13 cellular contexts compared by ENCODE assay signal in the genomic region with DNA sequence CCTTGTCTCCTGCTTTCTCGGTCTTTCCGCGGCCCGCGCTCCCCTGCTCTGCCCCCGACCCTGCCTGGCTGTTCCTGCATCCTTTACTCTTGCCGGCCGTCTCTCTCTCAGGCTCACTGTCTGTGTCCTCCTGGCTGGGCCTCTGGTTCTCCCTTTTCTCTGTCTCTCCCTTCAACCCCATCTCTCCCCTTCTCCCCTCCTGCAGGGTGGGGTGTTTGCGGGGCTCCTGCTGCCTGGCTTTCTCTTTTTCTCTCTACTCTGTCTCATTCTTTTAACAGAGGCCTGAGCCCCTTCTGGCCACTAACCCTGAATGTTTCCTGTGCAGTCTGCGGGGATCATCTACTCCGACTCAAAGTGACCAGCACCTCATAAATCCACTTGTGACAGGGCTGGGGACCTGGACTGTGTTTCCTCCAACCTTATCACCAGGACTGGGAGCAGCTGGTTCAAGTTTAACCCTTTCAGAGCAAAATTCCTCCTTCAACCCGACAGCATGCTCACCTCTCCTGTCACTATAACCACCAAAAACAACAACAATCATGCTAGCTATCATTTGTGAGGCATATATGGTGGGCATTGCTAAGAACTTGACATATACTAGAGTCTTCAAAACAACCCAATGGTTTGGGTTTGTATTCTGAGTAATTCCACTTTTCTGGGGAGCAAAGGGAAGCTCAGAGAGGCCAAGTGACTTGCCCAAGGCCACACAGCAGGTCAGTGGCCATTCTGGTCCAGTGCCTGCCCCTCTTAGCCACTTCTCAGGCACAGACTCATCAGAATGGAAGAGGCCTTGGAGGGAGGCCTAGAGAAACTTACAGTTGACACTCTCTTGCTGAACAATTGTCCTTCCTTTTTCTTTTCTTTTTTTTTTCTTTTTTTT. TPM values are rescaled to one million over a fixed set of nuclear protein-coding genes. Genes with fewer than 3 reads are reported as not detected.
DNase-seq lines count a peak whose midpoint lies in the region; TF ChIP-seq lines count a peak whose summit lies in the region.
"Had no signal": no experiment of that assay in that cellular context is flagged by ENCODE, and none has a peak within 500 bp of the region (broad histone marks: within the 10 kb centered on the region; RNA-seq: fewer than 3 reads in every experiment).

No MANE protein-coding gene starts in this region.

- H3K36me3 Mint-ChIP-seq in Calu3 (ENCODE audit: insufficient read depth, unreplicated experiment): peaks cover 4% of the 10 kb centered on the region
- H3K36me3 Mint-ChIP-seq in H9 (ENCODE audit: insufficient read depth in 1 of 3, low read depth in 3 of 3): no peaks in the 10 kb centered on the region
- no peaks in the 10 kb centered on the region for H3K36me3 Mint-ChIP-seq in neural crest cell (ENCODE audit: low read depth)

- H3K79me2 ChIP-seq in H9 (ENCODE audit: insufficient read depth, low read length): no peaks in the 10 kb centered on the region

- peak overlapping the region; percentile 13 for H3K4me2 ChIP-seq in H9 (ENCODE audit: insufficient read depth, insufficient read length, low read length)

- no peak overlapping the region for H2AK5ac ChIP-seq in H9 (ENCODE audit: insufficient read length, low read length)

- TF ChIP-seq CTCF in Calu3 (IDR thresholded peaks at IDR 0.05; ENCODE audit: unreplicated experiment): no peak
- TF ChIP-seq CTCF in H9 (conservative IDR thresholded peaks at IDR 0.05): no peak
- TF ChIP-seq CTCF in coronary artery (IDR thresholded peaks at IDR 0.05): no peak
- no peak for TF ChIP-seq CTCF in neural crest cell (conservative IDR thresholded peaks at IDR 0.05)
- TF ChIP-seq CTCF in stomach (IDR thresholded peaks at IDR 0.05): no peak

- no CpG with 5 or more reads among the region's 12 CpGs for WGBS in H9 (ENCODE audit: extremely low coverage, insufficient read length, low lambda C conversion rate)
- WGBS in stomach, 5 donors: 8 to 21% (median 14%) methylated on average over 12 of the region's 12 CpGs

- H3K4me3 ChIP-seq in coronary artery: no peak overlapping the region
- peak overlapping the region in 2 of 4 donors; percentile 29 for H3K4me3 ChIP-seq in stomach
- H3K4me3 ChIP-seq: gastrocnemius medialis, SJSA1 had no signal

- no peak overlapping the region for H3K27ac Mint-ChIP-seq in Calu3 (ENCODE audit: unreplicated experiment)
- H3K27ac Mint-ChIP-seq in H9: no peak overlapping the region
- H3K27ac Mint-ChIP-seq in neural crest cell (ENCODE audit: unreplicated experiment): no peak overlapping the region

- TF ChIP-seq POLR2A in stomach (IDR thresholded peaks at IDR 0.05): no peak

- H3K4me1 Mint-ChIP-seq in Calu3 (ENCODE audit: low read depth, unreplicated experiment) (peaks cover 10% of the 10 kb centered on the region), H9 (peaks cover 15 to 26% of the 10 kb centered on the region in 2 experiments), neural crest cell (peaks cover 7% of the 10 kb centered on the region)

- no peak for DNase-seq in Calu3
- DNase-seq in H9: no peak
- DNase-seq in coronary artery (ENCODE audit: low spot score): peak; percentile 58
- no peak for DNase-seq in neural crest cell (ENCODE audit: low read depth, low spot score)
- DNase-seq in DMS153 (lab: John Stamatoyannopoulos, UW): no peak
- no peak for DNase-seq in effector CD4-positive, alpha-beta T cell
- no peak for DNase-seq in stomach
- DNase-seq: gastrocnemius medialis; Kasumi-1; stimulated activated CD4-positive, alpha-beta T cell treated with anti-CD3 and anti-CD28 coated beads, Interleukin-12 subunit alpha, Interleukin-12 subunit beta, amount 100 ng/mL, for 4 hours had no signal

- H4K20me1 ChIP-seq in H9 (ENCODE audit: control insufficient read depth, insufficient read depth, insufficient read length): no peaks in the 10 kb centered on the region

- H2AFZ ChIP-seq in H9 (ENCODE audit: low read length): no peak overlapping the region

- no peak overlapping the region for H2BK12ac ChIP-seq in H9 (ENCODE audit: insufficient read length, low read depth, low read length)

- H3K27me3 Mint-ChIP-seq in Calu3 (ENCODE audit: unreplicated experiment) (peaks cover 75% of the 10 kb centered on the region), H9 (ENCODE audit: low read depth) (peaks cover 52% of the 10 kb centered on the region), neural crest cell (ENCODE audit: low read depth) (peaks cover 88% of the 10 kb centered on the region)

- H4K8ac ChIP-seq in H9 (replicated peaks; ENCODE audit: insufficient read length, low read depth, low read length): no peak overlapping the region

- no peaks in the 10 kb centered on the region for H3K36me3 ChIP-seq in stomach
- H3K36me3 ChIP-seq: gastrocnemius medialis, SJSA1 had no signal

- H2BK5ac ChIP-seq in H9 (ENCODE audit: insufficient read length, low read length): no peak overlapping the region

- H3K9me3 Mint-ChIP-seq in Calu3 (ENCODE audit: low read depth, unreplicated experiment) (no peaks in the 10 kb centered on the region), H9 (no peaks in the 10 kb centered on the region), neural crest cell (peaks cover 2% of the 10 kb centered on the region)

- H3K23me2 ChIP-seq in H9 (ENCODE audit: insufficient read length, low read depth, low read length, poor library complexity, severe bottlenecking): peaks cover 10% of the 10 kb centered on the region

- H2BK120ac ChIP-seq in H9 (ENCODE audit: low read depth, low read length, poor library complexity, severe bottlenecking): no peak overlapping the region

- no peak overlapping the region for H3K56ac ChIP-seq in H9 (ENCODE audit: insufficient read length, low read depth, low read length)

- CTCF ChIA-PET in Calu3 (lab: Charles Lee): interaction anchor here (0.6 kb wide), 1 partner anchor 88 kb away, joined by 3 read pairs; no protein-coding TSS in a partner anchor

- no peaks in the 10 kb centered on the region for H3K79me1 ChIP-seq in H9 (ENCODE audit: insufficient read depth, low read depth, low read length, poor library complexity, severe bottlenecking)

- H3K18ac ChIP-seq in H9 (ENCODE audit: insufficient read length, low read depth, low read length): peak overlapping the region; percentile 0

- H2BK20ac ChIP-seq in H9 (ENCODE audit: low read depth, low read length, poor library complexity, severe bottlenecking): no peak overlapping the region

- no peaks in the 10 kb centered on the region for H3K9me3 ChIP-seq in H9 (ENCODE audit: control insufficient read depth, low read depth, low read length)
- no peaks in the 10 kb centered on the region for H3K9me3 ChIP-seq in stomach
- H3K9me3 ChIP-seq: gastrocnemius medialis, SJSA1 had no signal

- H3K4me1 ChIP-seq in H9 (ENCODE audit: insufficient read depth, low read length): no peaks in the 10 kb centered on the region; the same call in 1 of the 2 replicates
- peaks cover 0 to 8% (median 5%) of the 10 kb centered on the region in 4 donors for H3K4me1 ChIP-seq in stomach
- H3K4me1 ChIP-seq: gastrocnemius medialis, SJSA1 had no signal

- H3K9ac ChIP-seq in H9 (ENCODE audit: extremely low read depth, insufficient read length, low read length): peak overlapping the region; percentile 6

- H3K27ac ChIP-seq in H9 (ENCODE audit: insufficient read length, low read depth, low read length) (no peak overlapping the region), coronary artery (no peak overlapping the region), stomach (no peak overlapping the region)
- H3K27ac ChIP-seq: gastrocnemius medialis, SJSA1 had no signal

- BruUV-seq in Calu3 (replicated peaks; lab: Mats Ljungman, UMichigan): no TSS peak

- H3K4me3 Mint-ChIP-seq in Calu3 (ENCODE audit: low read depth, unreplicated experiment) (peak overlapping the region; percentile 66), H9 (peak overlapping the region; percentile 72 to 87), neural crest cell (peak overlapping the region; percentile 76)

- intact Hi-C loops in Calu3 (cut with micrococcal nuclease; ENCODE audit: unreplicated experiment): no loop called here
- intact Hi-C loops in stomach (cut with DNase I; ENCODE audit: low total_unique reads): no loop called here

- no peak overlapping the region for H4K91ac ChIP-seq in H9 (ENCODE audit: insufficient read length, low read depth, low read length)

- no peak for TF ChIP-seq EP300 in stomach (IDR thresholded peaks at IDR 0.05)

- peaks cover 2% of the 10 kb centered on the region; the same call in 1 of the 2 replicates for H3K27me3 ChIP-seq in H9 (ENCODE audit: insufficient read depth, low read length)
- peaks cover 13 to 76% (median 37%) of the 10 kb centered on the region in 3 donors for H3K27me3 ChIP-seq in stomach

- H3K14ac ChIP-seq in H9 (ENCODE audit: insufficient read depth, low read length): peak overlapping the region; percentile 45; the same call in 1 of the 2 replicates

- H3T11ph ChIP-seq in H9 (ENCODE audit: low read length): no peak overlapping the region

- H3K4ac ChIP-seq in H9 (ENCODE audit: low read depth, low read length): no peak overlapping the region

- no peak overlapping the region for H4K5ac ChIP-seq in H9 (ENCODE audit: insufficient read length, low read depth, low read length)

- H3K23ac ChIP-seq in H9 (ENCODE audit: insufficient read length, low read depth, low read length): no peak overlapping the region

- H2BK15ac ChIP-seq in H9 (ENCODE audit: low read depth, low read length): no peak overlapping the region

RNA-seq across cellular contexts. Expression of a gene that starts 0.8 kb away (rescaled TPM):
- total RNA-seq in Calu3 (2022) (not detected in 2 replicates), H9 (2021) (5.0 and 6.7 TPM in 2 replicates), neural crest cell (0.23 TPM in 1 of 2 replicates, not detected in the other), stomach (not detected)
- under 1 TPM in 1 of 3 donors, not detected in 2; 0.25 TPM for polyA plus RNA-seq in stomach
- total RNA-seq: gastrocnemius medialis, lung microvascular endothelial cell, NCI-H460, SJSA1 had no signal
